Comparison of ENCODE assay signal across 32 cellular contexts in the genomic region with DNA sequence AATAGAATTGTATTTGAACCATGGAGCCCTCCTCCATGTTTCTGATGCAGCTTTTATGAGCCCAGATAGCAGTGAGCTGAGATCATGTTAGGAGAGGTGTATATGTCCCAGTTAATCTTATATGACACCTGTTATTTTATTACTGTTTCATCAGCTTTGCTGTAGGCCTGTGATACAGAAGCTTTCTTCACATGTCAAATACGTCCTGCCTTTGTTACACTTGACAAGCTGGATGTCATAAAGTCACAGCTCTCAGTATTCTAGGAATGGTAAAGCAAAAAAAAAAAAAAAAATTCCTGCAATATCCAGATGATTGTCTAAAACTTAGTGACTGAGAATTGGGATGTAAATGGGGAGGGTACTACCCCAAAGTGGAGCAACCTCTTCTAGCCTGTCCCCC.
"Had no signal": no experiment of that assay in that cellular context is flagged by ENCODE, and none has a peak within 500 bp of the region (broad histone marks: within the 10 kb centered on the region; RNA-seq: fewer than 3 reads in every experiment).

No MANE protein-coding gene starts in this region.

- H3K27ac Mint-ChIP-seq: activated B cell treated with CpG ODN at 0.5 μM for 24 hours; activated CD4-positive, alpha-beta memory T cell treated with anti-CD3 and anti-CD28 coated beads for 36 hours; activated CD4-positive, alpha-beta T cell treated with anti-CD3 and anti-CD28 coated beads, Interleukin-2, amount 10 ng/mL, durations not matched to agents 24 days and 14 days; activated CD8-positive, alpha-beta T cell treated with anti-CD3 and anti-CD28 coated beads for 36 hours; activated naive CD4-positive, alpha-beta T cell treated with anti-CD3 and anti-CD28 coated beads for 36 hours; activated naive CD4-positive, alpha-beta T cell treated with anti-CD3 and anti-CD28 coated beads, Interleukin-2, amount 50 U/mL, for 72 hours; activated naive CD8-positive, alpha-beta T cell treated with anti-CD3 and anti-CD28 coated beads for 36 hours; activated T-cell treated with anti-CD3 and anti-CD28 coated beads, Interleukin-2, amount 50 U/mL, for 72 hours; activated T-helper 1 cell treated with anti-CD3 and anti-CD28 coated beads, Interleukin-12 subunit alpha, Interleukin-12 subunit beta, Interleukin-2, Interleukin-4 antibody, amounts not matched to agents 30 ng/mL and 10 ng/mL and 1 ng/mL, durations not matched to agents 14 hours and 24 hours and 36 hours; activated T-helper 17 cell treated with anti-CD3 and anti-CD28 coated beads, Interleukin-2, amount 50 U/mL, for 72 hours; T-helper 1 cell treated with Interleukin-12 subunit alpha and Interleukin-12 subunit beta and Interleukin-4 antibody, amounts not matched to agents 30 μg/mL and 1 μg/mL, for 36 hours; T-helper 2 cell treated with Interferon-gamma antibody and Interleukin-4, amounts not matched to agents 5 μg/mL and 100 μg/mL, for 36 hours had no signal

- H3K36me3 Mint-ChIP-seq: activated CD4-positive, alpha-beta memory T cell treated with anti-CD3 and anti-CD28 coated beads for 36 hours; activated naive CD4-positive, alpha-beta T cell treated with anti-CD3 and anti-CD28 coated beads, Interleukin-2, amount 50 U/mL, for 72 hours; activated naive CD8-positive, alpha-beta T cell treated with anti-CD3 and anti-CD28 coated beads for 36 hours had no signal

- H3K4me1 Mint-ChIP-seq: activated B cell treated with CpG ODN at 0.5 μM for 24 hours; activated CD4-positive, alpha-beta T cell treated with anti-CD3 and anti-CD28 coated beads, Interleukin-2, amount 10 ng/mL, durations not matched to agents 24 days and 14 days; activated naive CD8-positive, alpha-beta T cell treated with anti-CD3 and anti-CD28 coated beads for 36 hours; activated T-helper 17 cell treated with anti-CD3 and anti-CD28 coated beads, Interleukin-2, amount 50 U/mL, for 72 hours had no signal

- H3K27me3 Mint-ChIP-seq: activated B cell treated with CpG ODN at 0.5 μM for 24 hours; activated CD4-positive, alpha-beta memory T cell treated with anti-CD3 and anti-CD28 coated beads for 36 hours; activated CD4-positive, alpha-beta T cell treated with anti-CD3 and anti-CD28 coated beads, Interleukin-2, amount 10 ng/mL, durations not matched to agents 24 days and 14 days; activated CD8-positive, alpha-beta T cell treated with anti-CD3 and anti-CD28 coated beads for 36 hours; activated naive CD8-positive, alpha-beta T cell treated with anti-CD3 and anti-CD28 coated beads for 36 hours; activated T-helper 17 cell treated with anti-CD3 and anti-CD28 coated beads, Interleukin-2, amount 50 U/mL, for 72 hours had no signal

- ATAC-seq: activated CD8-positive, alpha-beta T cell treated with anti-CD3 and anti-CD28 coated beads for 36 hours; activated naive CD4-positive, alpha-beta T cell treated with anti-CD3 and anti-CD28 coated beads, Interleukin-2, amount 50 U/mL, for 72 hours; activated T-cell treated with anti-CD3 and anti-CD28 coated beads, Interleukin-2, amount 50 U/mL, for 4 hours; activated T-cell treated with anti-CD3 and anti-CD28 coated beads, Interleukin-2, amount 50 U/mL, for 72 hours; activated T-helper 17 cell treated with anti-CD3 and anti-CD28 coated beads, Interleukin-2, amount 50 U/mL, for 72 hours; body of pancreas had no signal

- H3K9me3 Mint-ChIP-seq: activated B cell treated with CpG ODN at 0.5 μM for 24 hours; activated CD4-positive, alpha-beta T cell treated with anti-CD3 and anti-CD28 coated beads, Interleukin-2, amount 10 ng/mL, durations not matched to agents 24 days and 14 days; activated naive CD4-positive, alpha-beta T cell treated with anti-CD3 and anti-CD28 coated beads for 36 hours; activated naive CD8-positive, alpha-beta T cell treated with anti-CD3 and anti-CD28 coated beads for 36 hours; activated T-helper 17 cell treated with anti-CD3 and anti-CD28 coated beads, Interleukin-2, amount 50 U/mL, for 72 hours had no signal

- H3K4me3 Mint-ChIP-seq: activated B cell treated with CpG ODN at 0.5 μM for 24 hours; activated CD4-positive, alpha-beta memory T cell treated with anti-CD3 and anti-CD28 coated beads for 36 hours; activated CD4-positive, alpha-beta T cell treated with anti-CD3 and anti-CD28 coated beads, Interleukin-2, amount 10 ng/mL, durations not matched to agents 24 days and 14 days; activated CD8-positive, alpha-beta T cell treated with anti-CD3 and anti-CD28 coated beads for 36 hours; activated naive CD4-positive, alpha-beta T cell treated with anti-CD3 and anti-CD28 coated beads for 36 hours; activated naive CD8-positive, alpha-beta T cell treated with anti-CD3 and anti-CD28 coated beads for 36 hours; activated T-cell treated with anti-CD3 and anti-CD28 coated beads, Interleukin-2, amount 50 U/mL, for 4 hours; activated T-cell treated with anti-CD3 and anti-CD28 coated beads, Interleukin-2, amount 50 U/mL, for 72 hours; activated T-helper 1 cell treated with anti-CD3 and anti-CD28 coated beads, Interleukin-12 subunit alpha, Interleukin-12 subunit beta, Interleukin-2, Interleukin-4 antibody, amounts not matched to agents 30 ng/mL and 10 ng/mL and 1 ng/mL, durations not matched to agents 14 hours and 24 hours and 36 hours; activated T-helper 17 cell treated with anti-CD3 and anti-CD28 coated beads, Interleukin-2, amount 50 U/mL, for 72 hours; T-helper 1 cell treated with Interleukin-12 subunit alpha and Interleukin-12 subunit beta and Interleukin-4 antibody, amounts not matched to agents 30 μg/mL and 1 μg/mL, for 36 hours; T-helper 2 cell treated with Interferon-gamma antibody and Interleukin-4, amounts not matched to agents 5 μg/mL and 100 μg/mL, for 36 hours had no signal

- DNase-seq: activated B cell treated with CpG ODN at 0.5 μM for 24 hours; activated CD4-positive, alpha-beta memory T cell treated with anti-CD3 and anti-CD28 coated beads for 36 hours; activated CD4-positive, alpha-beta T cell treated with anti-CD3 and anti-CD28 coated beads for 4 hours; activated CD4-positive, alpha-beta T cell treated with anti-CD3 and anti-CD28 coated beads, Interleukin-2, amount 10 ng/mL, durations not matched to agents 24 days and 14 days; activated CD4-positive, alpha-beta T cell treated with anti-CD3 and anti-CD28 coated beads, Interleukin-2, amount 50 U/mL, for 1 hour; activated CD4-positive, alpha-beta T cell treated with anti-CD3 and anti-CD28 coated beads, Interleukin-2, amount 50 U/mL, for 4 hours; activated CD4-positive, CD25-positive, alpha-beta regulatory T cell treated with anti-CD3 and anti-CD28 coated beads, Interleukin-2, amount 50 U/mL, for 72 hours; activated CD8-positive, alpha-beta memory T cell treated with anti-CD3 and anti-CD28 coated beads, Interleukin-2, amount 50 U/mL, for 4 hours; activated CD8-positive, alpha-beta T cell treated with anti-CD3 and anti-CD28 coated beads for 36 hours; activated effector memory CD4-positive, alpha-beta T cell treated with anti-CD3 and anti-CD28 coated beads, Interleukin-2, amount 50 U/mL, for 16 hours; activated gamma-delta T cell treated with Interleukin-2 at 50 U/mL for 16 hours; activated naive CD4-positive, alpha-beta T cell; activated naive CD4-positive, alpha-beta T cell treated with anti-CD3 and anti-CD28 coated beads for 36 hours; activated naive CD4-positive, alpha-beta T cell treated with anti-CD3 and anti-CD28 coated beads, Interleukin-2, amount 50 U/mL, for 16 hours; activated naive CD8-positive, alpha-beta T cell treated with anti-CD3 and anti-CD28 coated beads for 36 hours; activated T-cell treated with anti-CD3 and anti-CD28 coated beads for 4 hours; activated T-cell treated with anti-CD3 and anti-CD28 coated beads, Interleukin-2, amount 50 U/mL, for 1 hour; activated T-cell treated with anti-CD3 and anti-CD28 coated beads, Interleukin-2, amount 50 U/mL, for 4 hours; activated T-cell treated with anti-CD3 and anti-CD28 coated beads, Interleukin-2, amount 50 U/mL, for 72 hours; adrenal gland; amniotic stem cell; aorta; body of pancreas; brain microvascular endothelial cell; central memory CD4-positive, alpha-beta T cell; T-helper 2 cell; T-helper 9 cell had no signal
